ENCODE assay signal across 1 cellular context in the genomic region with DNA sequence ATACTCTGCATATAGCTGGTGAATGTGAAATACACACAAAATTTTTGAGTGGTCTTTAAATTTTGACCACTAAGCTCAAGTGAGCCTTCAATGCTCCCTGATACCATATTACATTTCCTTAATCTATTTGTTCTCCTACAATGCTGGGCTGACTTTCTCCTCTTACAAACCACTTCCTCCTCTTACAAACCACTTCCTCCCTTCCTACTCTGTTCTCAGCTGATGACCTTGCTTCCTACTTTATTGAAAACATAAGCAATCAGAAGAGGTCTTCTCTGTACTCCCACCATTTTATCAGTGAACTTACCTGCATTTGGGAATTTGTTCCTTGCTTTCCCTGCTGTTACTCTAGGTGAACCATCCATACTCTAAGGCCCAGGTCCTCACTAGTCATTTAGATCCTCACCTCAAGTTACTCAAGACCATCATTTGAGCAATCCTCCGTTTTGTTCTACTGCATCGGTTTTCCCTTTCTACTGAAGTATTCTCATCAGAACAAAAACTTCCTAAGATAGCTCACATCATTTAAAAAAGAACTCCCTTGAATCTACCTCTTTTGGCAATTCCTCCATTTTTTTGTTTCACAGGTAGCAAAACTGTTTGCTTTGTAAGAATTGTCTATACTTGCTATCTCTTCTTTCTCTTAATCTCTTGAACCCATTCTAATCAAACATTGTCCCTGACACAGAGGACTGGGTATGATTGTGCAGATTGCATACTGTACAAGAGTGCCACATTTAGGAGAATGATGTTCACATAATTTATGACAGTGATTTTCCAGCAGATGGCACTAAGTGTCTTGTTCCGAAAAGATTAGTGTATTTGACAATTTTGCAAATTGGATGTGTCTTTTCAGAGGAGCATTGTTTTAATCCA.
TF ChIP-seq lines count a peak whose summit lies in the region.

No MANE protein-coding gene starts in this region.

TF ChIP-seq in K562, 482 proteins besides CTCF, POLR2A, EP300 and RAD21 (continued from another document):
- peak; percentile 31; the same call in 1 of the 2 replicates for TF ChIP-seq SMC3 (conservative IDR thresholded peaks at IDR 0.05; ENCODE audit: insufficient read depth, low read depth, low read length)
- 0 out of 2 replicates have a peak, but pooled peaks have one; percentile 7 for TF ChIP-seq DEAF1 (CRISPR knock-in tag; IDR thresholded peaks at IDR 0.05)
